12 cellular contexts compared by ENCODE assay signal in genomic region chr4:26020083-26020668, GRCh38.
DNase-seq lines count a peak whose midpoint lies in the region; ATAC-seq, FAIRE-seq and TF ChIP-seq lines count a peak whose summit lies in the region.
"Had no signal": no experiment of that assay in that cellular context is flagged by ENCODE, and none has a peak within 500 bp of the region (broad histone marks: within the 10 kb centered on the region; RNA-seq: fewer than 3 reads in every experiment).

No MANE protein-coding gene starts in this region.

- FAIRE-seq in small intestine (lab: Jason Lieb, UNC), result no peak

- TSS peak; percentile 47 for BruUV-seq in PC-9 (replicated peaks; lab: Mats Ljungman, UMichigan)

- H3K4me1 Mint-ChIP-seq in central memory CD8-positive, alpha-beta T cell, result peaks cover 7% of the 10 kb centered on the region
- H3K4me1 Mint-ChIP-seq: naive thymus-derived CD8-positive, alpha-beta T cell; stimulated activated memory B cell treated with anti-CD40 and anti-IgM and Interleukin-4, amounts not matched to agents 10 μg/mL and 1 μg/mL and 100 μg/mL, for 72 hours had no signal

- H3K4me1 ChIP-seq in PC-9 (replicated peaks; ENCODE audit: insufficient read depth) (peaks cover 29% of the 10 kb centered on the region), small intestine (ENCODE audit: control insufficient read depth in 2 of 2, insufficient read depth in 1 of 2, low read depth in 1 of 2, low read length in 1 of 2) (no peaks in the 10 kb centered on the region)

- H3K79me2 ChIP-seq in PC-9 (ENCODE audit: low read depth), result no peaks in the 10 kb centered on the region

- intact Hi-C loops in PC-9 (cut with micrococcal nuclease; ENCODE audit: unreplicated experiment), result no loop called here

- no peak for TF ChIP-seq CTCF in PC-9 (conservative IDR thresholded peaks at IDR 0.05)

- no peak overlapping the region for H3K4me2 ChIP-seq in PC-9

- peaks cover 26% of the 10 kb centered on the region for H3F3A ChIP-seq in PC-9 (ENCODE audit: insufficient read depth, low read depth)

- peak overlapping the region; percentile 51 for H3K4me3 Mint-ChIP-seq in central memory CD8-positive, alpha-beta T cell
- H3K4me3 Mint-ChIP-seq: stimulated activated memory B cell treated with anti-CD40 and anti-IgM and Interleukin-4, amounts not matched to agents 10 μg/mL and 1 μg/mL and 100 μg/mL, for 72 hours had no signal

- H2AFZ ChIP-seq in PC-9, result no peak overlapping the region

- H3K27me3 ChIP-seq in PC-9 (ENCODE audit: insufficient read depth, low read depth), result no peaks in the 10 kb centered on the region; the same call in 1 of the 2 replicates
- no peaks in the 10 kb centered on the region for H3K27me3 ChIP-seq in small intestine (ENCODE audit: control insufficient read depth in 2 of 2, insufficient read depth in 2 of 2, low read length in 2 of 2)

- H3K27me3 Mint-ChIP-seq in central memory CD8-positive, alpha-beta T cell, result peaks cover 57% of the 10 kb centered on the region

- H3K9me3 ChIP-seq in PC-9 (ENCODE audit: insufficient read depth, low read depth) (no peaks in the 10 kb centered on the region; the same call in 1 of the 2 replicates), small intestine (ENCODE audit: control insufficient read depth, low read depth) (no peaks in the 10 kb centered on the region)

- H3K4me3 ChIP-seq in PC-9 (no peak overlapping the region), small intestine (ENCODE audit: low read depth in 1 of 2, low read length in 2 of 2) (no peak overlapping the region)

- POLR2A ChIA-PET in PC-9 (lab: Charles Lee; ENCODE audit: unreplicated experiment), result no interaction called here

- H3K36me3 Mint-ChIP-seq in central memory CD8-positive, alpha-beta T cell (ENCODE audit: insufficient read depth), result no peaks in the 10 kb centered on the region
- H3K36me3 Mint-ChIP-seq: naive thymus-derived CD8-positive, alpha-beta T cell; stimulated activated memory B cell treated with anti-CD40 and anti-IgM and Interleukin-4, amounts not matched to agents 10 μg/mL and 1 μg/mL and 100 μg/mL, for 72 hours had no signal

- H3K9me3 Mint-ChIP-seq in central memory CD8-positive, alpha-beta T cell, result no peaks in the 10 kb centered on the region
- H3K9me3 Mint-ChIP-seq: stimulated activated memory B cell treated with anti-CD40 and anti-IgM and Interleukin-4, amounts not matched to agents 10 μg/mL and 1 μg/mL and 100 μg/mL, for 72 hours had no signal

- no peak overlapping the region for H3K27ac Mint-ChIP-seq in central memory CD8-positive, alpha-beta T cell (ENCODE audit: low read depth)
- H3K27ac Mint-ChIP-seq: stimulated activated memory B cell treated with anti-CD40 and anti-IgM and Interleukin-4, amounts not matched to agents 10 μg/mL and 1 μg/mL and 100 μg/mL, for 72 hours had no signal

- H4K20me1 ChIP-seq in PC-9 (ENCODE audit: insufficient read depth), result no peaks in the 10 kb centered on the region

- DNase-seq in SIG-M5 treated with dmso at 0.1 percent for 504 hours (lab: John Stamatoyannopoulos, UW; ENCODE audit: unreplicated experiment), result peak; percentile 56
- no peak for DNase-seq in SIG-M5 (lab: John Stamatoyannopoulos, UW)
- DNase-seq in PC-9, result peak in 1 of 2 experiments; percentile 19
- DNase-seq in central memory CD8-positive, alpha-beta T cell (ENCODE audit: low spot score in 2 of 2), result no peak
- peak; percentile 22 for DNase-seq in small intestine
- no peak for DNase-seq in NCI-H146 (lab: John Stamatoyannopoulos, UW)
- DNase-seq: ACHN; erythroblast; naive thymus-derived CD8-positive, alpha-beta T cell had no signal

- H3K27ac ChIP-seq in PC-9, result no peak overlapping the region
- H3K27ac ChIP-seq in small intestine (ENCODE audit: low read depth in 1 of 2, low read length in 1 of 2), result no peak overlapping the region

- CTCF ChIA-PET in PC-9 (lab: Charles Lee), result no interaction called here

- no peak for ATAC-seq in central memory CD8-positive, alpha-beta T cell (replicated peaks; ENCODE audit: extremely low read depth, poor library complexity, severe bottlenecking)
- no peak for ATAC-seq in HG03095 (IDR thresholded peaks at IDR 0.05; ENCODE audit: unreplicated experiment)
- no peak for ATAC-seq in GM18870 (IDR thresholded peaks at IDR 0.05; ENCODE audit: unreplicated experiment)
- ATAC-seq: naive thymus-derived CD8-positive, alpha-beta T cell; stimulated activated memory B cell treated with anti-CD40 and anti-IgM and Interleukin-4, amounts not matched to agents 10 μg/mL and 1 μg/mL and 100 μg/mL, for 72 hours had no signal

- H3K36me3 ChIP-seq in PC-9 (ENCODE audit: low read depth) (no peaks in the 10 kb centered on the region), small intestine (ENCODE audit: control insufficient read depth in 2 of 2, insufficient read depth in 2 of 2, low read length in 2 of 2) (no peaks in the 10 kb centered on the region)

- 31 to 46% (median 40%) methylated on average over 10 of the region's 10 CpGs for WGBS in small intestine, 3 donors

- no peaks in the 10 kb centered on the region for H3K9me2 ChIP-seq in PC-9 (ENCODE audit: insufficient read depth)

Comparison
In these comparisons a context has a peak if more than half of its experiments do, and no peak if none do; other contexts are left out.
1. DNase-seq: peak in SIG-M5 treated with dmso at 0.1 percent for 504 hours (single experiment) and small intestine (single experiment); none in SIG-M5 (single experiment), central memory CD8-positive, alpha-beta T cell (0 of 2) and NCI-H146 (single experiment).